In genomic region chr16:15765880-15766279, GRCh38 we compare ENCODE assay signal across 8 cellular contexts.
DNase-seq lines count a peak whose midpoint lies in the region; ATAC-seq and TF ChIP-seq lines count a peak whose summit lies in the region.

No MANE protein-coding gene starts in this region.

- no peak overlapping the region for H3K27ac ChIP-seq in psoas muscle

- ATAC-seq in GM18502 (IDR thresholded peaks at IDR 0.05; ENCODE audit: poor library complexity, unreplicated experiment), result peak; percentile 65
- peak; percentile 94 for ATAC-seq in HG03060 (IDR thresholded peaks at IDR 0.05; ENCODE audit: low read depth, unreplicated experiment)
- peak; percentile 90 for ATAC-seq in activated CD8-positive, alpha-beta T cell treated with anti-CD3 and anti-CD28 coated beads for 36 hours
- ATAC-seq in psoas muscle, result peak; percentile 92 to 96 (median 94)
- no peak for ATAC-seq in GM19023 (IDR thresholded peaks at IDR 0.05; ENCODE audit: unreplicated experiment)

- no peaks in the 10 kb centered on the region for H3K4me1 ChIP-seq in psoas muscle

- DNase-seq in CD1c-positive myeloid dendritic cell (ENCODE audit: extremely low spot score), result peak; percentile 52
- DNase-seq in NCI-H2227 treated with DMSO at 0.1 percent for 48 hours (lab: John Stamatoyannopoulos, UW), result peak; percentile 11
- peak; percentile 57 for DNase-seq in activated CD8-positive, alpha-beta T cell treated with anti-CD3 and anti-CD28 coated beads for 36 hours
- no peak for DNase-seq in glutamatergic neuron
- DNase-seq in psoas muscle, result no peak

- no peaks in the 10 kb centered on the region for H3K27me3 ChIP-seq in psoas muscle (ENCODE audit: insufficient read depth in 3 of 3, low read length in 2 of 3)

- intact Hi-C loops in activated CD8-positive, alpha-beta T cell treated with anti-CD3 and anti-CD28 coated beads for 36 hours (cut with micrococcal nuclease), result no loop called here
- intact Hi-C loops in psoas muscle (cut with DNase I), result loop anchor here (2.0 to 10.0 kb wide), 6 partner anchors 56 to 431 kb away; no protein-coding TSS in a partner anchor

- WGBS in psoas muscle, 3 donors, result 23 to 42% (median 36%) methylated on average over 3 of the region's 3 CpGs

- H3K9me3 ChIP-seq in psoas muscle, result no peaks in the 10 kb centered on the region

- TF ChIP-seq CTCF in activated CD8-positive, alpha-beta T cell treated with anti-CD3 and anti-CD28 coated beads for 36 hours (IDR thresholded peaks at IDR 0.05), result peak; percentile 41
- peak; percentile 53 for TF ChIP-seq CTCF in glutamatergic neuron (IDR thresholded peaks at IDR 0.05; ENCODE audit: partially characterized antibody, unreplicated experiment)
- TF ChIP-seq CTCF in psoas muscle (IDR thresholded peaks at IDR 0.05), result peak; percentile 72

- H3K27ac Mint-ChIP-seq in activated CD8-positive, alpha-beta T cell treated with anti-CD3 and anti-CD28 coated beads for 36 hours, result no peak overlapping the region
- no peak overlapping the region for H3K27ac Mint-ChIP-seq in glutamatergic neuron (ENCODE audit: unreplicated experiment)

- no peaks in the 10 kb centered on the region for H3K4me1 Mint-ChIP-seq in activated CD8-positive, alpha-beta T cell treated with anti-CD3 and anti-CD28 coated beads for 36 hours (ENCODE audit: low read depth)
- no peaks in the 10 kb centered on the region for H3K4me1 Mint-ChIP-seq in glutamatergic neuron (ENCODE audit: low read depth, unreplicated experiment)

- no peaks in the 10 kb centered on the region for H3K9me3 Mint-ChIP-seq in activated CD8-positive, alpha-beta T cell treated with anti-CD3 and anti-CD28 coated beads for 36 hours
- peaks cover 3% of the 10 kb centered on the region for H3K9me3 Mint-ChIP-seq in glutamatergic neuron (ENCODE audit: unreplicated experiment)

- CTCF ChIA-PET in activated CD8-positive, alpha-beta T cell treated with anti-CD3 and anti-CD28 coated beads for 36 hours (lab: Charles Lee), result interaction anchor here (0.7 to 3.3 kb wide), 9 partner anchors 10 to 362 kb away, joined by 3 to 20 read pairs (median 4); no protein-coding TSS in a partner anchor

- H3K4me3 Mint-ChIP-seq in activated CD8-positive, alpha-beta T cell treated with anti-CD3 and anti-CD28 coated beads for 36 hours, result no peak overlapping the region
- no peak overlapping the region for H3K4me3 Mint-ChIP-seq in glutamatergic neuron (ENCODE audit: unreplicated experiment)

- H3K4me3 ChIP-seq in psoas muscle, result no peak overlapping the region

- no peaks in the 10 kb centered on the region for H3K36me3 Mint-ChIP-seq in activated CD8-positive, alpha-beta T cell treated with anti-CD3 and anti-CD28 coated beads for 36 hours (ENCODE audit: low read depth)
- H3K36me3 Mint-ChIP-seq in glutamatergic neuron (ENCODE audit: unreplicated experiment), result no peaks in the 10 kb centered on the region

- H3K27me3 Mint-ChIP-seq in activated CD8-positive, alpha-beta T cell treated with anti-CD3 and anti-CD28 coated beads for 36 hours, result peaks cover 12% of the 10 kb centered on the region
- H3K27me3 Mint-ChIP-seq in glutamatergic neuron (ENCODE audit: unreplicated experiment), result no peaks in the 10 kb centered on the region

- no peaks in the 10 kb centered on the region for H3K36me3 ChIP-seq in psoas muscle (ENCODE audit: insufficient read depth in 1 of 2, low read depth in 1 of 2)

- POLR2A ChIA-PET in activated CD8-positive, alpha-beta T cell treated with anti-CD3 and anti-CD28 coated beads for 36 hours (lab: Charles Lee), result no interaction called here

Comparison
In these comparisons a context has a peak if more than half of its experiments do, and no peak if none do; other contexts are left out.
1. DNase-seq: peak in CD1c-positive myeloid dendritic cell (single experiment), NCI-H2227 treated with DMSO at 0.1 percent for 48 hours (single experiment) and activated CD8-positive, alpha-beta T cell treated with anti-CD3 and anti-CD28 coated beads for 36 hours (single experiment); none in glutamatergic neuron (single experiment) and psoas muscle (0 of 2).
2. Peak in every context shown above with its lines, with median percentiles within 50 percentile points of each other: CTCF ChIP-seq.